8 cellular contexts compared by ENCODE assay signal in genomic region chrX:135112096-135112729, GRCh38. TPM values are rescaled to one million over a fixed set of nuclear protein-coding genes. Genes with fewer than 3 reads are reported as not detected.
A peak's percentile ranks its signal among the peaks of the same experiment; 100 is the strongest.
DNase-seq lines count a peak whose midpoint lies in the region; ATAC-seq and TF ChIP-seq lines count a peak whose summit lies in the region.
"Had no signal": no experiment of that assay in that cellular context is flagged by ENCODE, and none has a peak within 500 bp of the region (broad histone marks: within the 10 kb centered on the region; RNA-seq: fewer than 3 reads in every experiment).

No MANE protein-coding gene starts in this region.

- TF ChIP-seq CTCF in Calu3 (IDR thresholded peaks at IDR 0.05; ENCODE audit: unreplicated experiment) = peak; percentile 58
- TF ChIP-seq CTCF in glutamatergic neuron (IDR thresholded peaks at IDR 0.05; ENCODE audit: partially characterized antibody, unreplicated experiment) = peak; percentile 45

- peak; percentile 54 for DNase-seq in Calu3
- DNase-seq in NCI-H1105 (lab: John Stamatoyannopoulos, UW) = peak; percentile 15
- DNase-seq in activated T-cell treated with anti-CD3 and anti-CD28 coated beads for 4 hours = peak; percentile 24
- DNase-seq in glutamatergic neuron = no peak
- peak; percentile 29 to 30 for DNase-seq in stimulated activated naive CD8-positive, alpha-beta T cell treated with anti-CD3 and anti-CD28 coated beads, Interleukin-15, amount 100 ng/mL, for 72 hours
- no peak for DNase-seq in NCI-H510A (lab: John Stamatoyannopoulos, UW)

- H3K4me3 Mint-ChIP-seq in Calu3 (ENCODE audit: low read depth, unreplicated experiment) (no peak overlapping the region), glutamatergic neuron (ENCODE audit: unreplicated experiment) (no peak overlapping the region)
- H3K4me3 Mint-ChIP-seq in stimulated activated naive CD8-positive, alpha-beta T cell treated with anti-CD3 and anti-CD28 coated beads, Interleukin-15, amount 100 ng/mL, for 72 hours = no peak overlapping the region

- ATAC-seq in GM18907 (IDR thresholded peaks at IDR 0.05; ENCODE audit: unreplicated experiment) = peak; percentile 39
- ATAC-seq in stimulated activated naive CD8-positive, alpha-beta T cell treated with anti-CD3 and anti-CD28 coated beads, Interleukin-15, amount 100 ng/mL, for 72 hours = peak; percentile 68

- H3K27me3 Mint-ChIP-seq in Calu3 (ENCODE audit: unreplicated experiment) (peaks cover 17% of the 10 kb centered on the region), glutamatergic neuron (ENCODE audit: unreplicated experiment) (no peaks in the 10 kb centered on the region)
- peaks cover 13% of the 10 kb centered on the region for H3K27me3 Mint-ChIP-seq in stimulated activated naive CD8-positive, alpha-beta T cell treated with anti-CD3 and anti-CD28 coated beads, Interleukin-15, amount 100 ng/mL, for 72 hours

- H3K4me1 Mint-ChIP-seq in Calu3 (ENCODE audit: low read depth, unreplicated experiment) = peaks cover 9% of the 10 kb centered on the region
- no peaks in the 10 kb centered on the region for H3K4me1 Mint-ChIP-seq in glutamatergic neuron (ENCODE audit: low read depth, unreplicated experiment)
- H3K4me1 Mint-ChIP-seq in stimulated activated naive CD8-positive, alpha-beta T cell treated with anti-CD3 and anti-CD28 coated beads, Interleukin-15, amount 100 ng/mL, for 72 hours = no peaks in the 10 kb centered on the region

- no peak overlapping the region for H3K27ac Mint-ChIP-seq in Calu3 (ENCODE audit: unreplicated experiment)
- no peak overlapping the region for H3K27ac Mint-ChIP-seq in glutamatergic neuron (ENCODE audit: unreplicated experiment)
- no peak overlapping the region for H3K27ac Mint-ChIP-seq in stimulated activated naive CD8-positive, alpha-beta T cell treated with anti-CD3 and anti-CD28 coated beads, Interleukin-15, amount 100 ng/mL, for 72 hours

- no TSS peak for BruUV-seq in Calu3 (replicated peaks; lab: Mats Ljungman, UMichigan)

- no peaks in the 10 kb centered on the region for H3K36me3 Mint-ChIP-seq in Calu3 (ENCODE audit: insufficient read depth, unreplicated experiment)
- no peaks in the 10 kb centered on the region for H3K36me3 Mint-ChIP-seq in glutamatergic neuron (ENCODE audit: unreplicated experiment)

- no peaks in the 10 kb centered on the region for H3K9me3 Mint-ChIP-seq in Calu3 (ENCODE audit: low read depth, unreplicated experiment)
- no peaks in the 10 kb centered on the region for H3K9me3 Mint-ChIP-seq in glutamatergic neuron (ENCODE audit: unreplicated experiment)
- no peaks in the 10 kb centered on the region for H3K9me3 Mint-ChIP-seq in stimulated activated naive CD8-positive, alpha-beta T cell treated with anti-CD3 and anti-CD28 coated beads, Interleukin-15, amount 100 ng/mL, for 72 hours

- CTCF ChIA-PET in Calu3 (lab: Charles Lee) = interaction anchor here (1.1 kb wide), 1 partner anchor 74 kb away, joined by 3 read pairs; no protein-coding TSS in a partner anchor

- intact Hi-C loops in Calu3 (cut with micrococcal nuclease; ENCODE audit: unreplicated experiment) = no loop called here

RNA-seq across cellular contexts. Expression of gene ETDB, which starts 8.1 kb away (rescaled TPM):
- not detected in 2 replicates for total RNA-seq in Calu3 (2022)
- not detected for total RNA-seq in glutamatergic neuron (ENCODE audit: unreplicated experiment)
- total RNA-seq: skeletal muscle tissue had no signal

RNA-seq across cellular contexts. Expression of gene SMIM10L2B, which starts 13.7 kb away (rescaled TPM):
- 1.5 and 2.0 TPM in 2 replicates for total RNA-seq in Calu3 (2022)
- 10.5 TPM for total RNA-seq in glutamatergic neuron (ENCODE audit: unreplicated experiment)

RNA-seq across cellular contexts. Expression of gene CT55, which starts 59.0 kb away (rescaled TPM):
- not detected in 2 replicates for total RNA-seq in Calu3 (2022)
- 0.34 TPM for total RNA-seq in glutamatergic neuron (ENCODE audit: unreplicated experiment)
- total RNA-seq: skeletal muscle tissue had no signal

Comparison
In these comparisons a context has a peak if more than half of its experiments do, and no peak if none do; other contexts are left out.
1. DNase-seq: peak in Calu3 (single experiment), NCI-H1105 (single experiment), activated T-cell treated with anti-CD3 and anti-CD28 coated beads for 4 hours (single experiment) and stimulated activated naive CD8-positive, alpha-beta T cell treated with anti-CD3 and anti-CD28 coated beads, Interleukin-15, amount 100 ng/mL, for 72 hours (2 of 2); none in glutamatergic neuron (single experiment) and NCI-H510A (single experiment).